In the genomic region with DNA sequence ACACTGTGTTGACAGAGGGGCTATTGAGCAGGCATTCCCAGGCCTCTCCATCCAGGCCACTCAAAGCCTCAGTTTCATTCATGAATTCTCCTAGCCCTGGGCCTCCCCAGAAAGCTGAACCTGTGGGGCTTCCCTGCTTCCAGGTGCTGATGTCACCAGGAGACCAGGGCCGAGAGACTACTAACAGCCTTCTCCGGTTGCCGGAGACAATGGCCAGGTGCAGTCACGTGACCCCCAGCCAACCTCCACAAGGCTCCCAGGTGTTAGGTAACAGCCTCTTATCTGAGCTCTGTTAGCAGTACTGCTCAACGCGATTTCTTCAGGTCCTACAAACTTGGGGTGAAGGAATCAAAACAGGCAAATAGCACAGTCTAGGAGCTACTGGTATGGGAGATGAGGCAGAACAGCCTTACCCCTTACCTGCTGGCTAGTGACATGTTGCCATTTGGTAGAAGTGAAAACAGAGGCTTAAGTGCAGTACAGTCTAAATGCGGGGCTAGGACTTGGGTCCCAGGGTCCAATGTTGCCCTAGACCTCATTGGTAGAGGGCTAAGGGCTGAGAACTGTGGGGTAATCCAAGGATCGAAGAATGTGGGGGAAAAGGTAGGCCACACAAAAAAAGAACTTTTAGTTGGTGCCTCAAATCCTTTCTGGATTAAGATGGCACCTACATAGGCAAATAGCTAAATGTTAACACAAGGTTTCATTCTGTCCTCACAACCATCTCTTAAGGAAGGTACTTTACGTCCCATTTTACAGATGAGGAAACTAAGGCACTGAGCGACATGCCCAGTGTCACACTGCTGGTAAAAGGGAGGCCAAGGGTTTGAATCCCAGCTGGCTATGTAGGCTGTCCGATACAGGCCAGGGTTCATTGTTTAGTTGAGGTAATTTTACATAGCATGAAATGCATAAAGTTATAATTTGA, we compare ENCODE assay signal across 8 cellular contexts. TPM values are rescaled to one million over a fixed set of nuclear protein-coding genes. Genes with fewer than 3 reads are reported as not detected.
DNase-seq lines count a peak whose midpoint lies in the region; ATAC-seq and TF ChIP-seq lines count a peak whose summit lies in the region.

No MANE protein-coding gene starts in this region.

- POLR2A ChIA-PET in activated CD4-positive, alpha-beta T cell treated with anti-CD3 and anti-CD28 coated beads, Interleukin-2, amount 10 ng/mL, durations not matched to agents 7 days and 5 days (lab: Charles Lee) = no interaction called here

- H3K9me3 Mint-ChIP-seq in CD4-positive, CD25-positive, alpha-beta regulatory T cell = peaks cover 0 to 2% (median 0%) of the 10 kb centered on the region in 7 donors
- no peaks in the 10 kb centered on the region for H3K9me3 Mint-ChIP-seq in activated CD4-positive, alpha-beta T cell treated with anti-CD3 and anti-CD28 coated beads, Interleukin-2, amount 10 ng/mL, durations not matched to agents 7 days and 5 days

- H3K27me3 ChIP-seq in CD4-positive, CD25-positive, alpha-beta regulatory T cell (ENCODE audit: control insufficient read depth, insufficient read depth, low read length) = no peaks in the 10 kb centered on the region
- peaks cover 6 to 23% (median 18%) of the 10 kb centered on the region in 3 donors for H3K27me3 ChIP-seq in sigmoid colon

- peaks cover 84% of the 10 kb centered on the region for H3K4me1 ChIP-seq in CD4-positive, CD25-positive, alpha-beta regulatory T cell (ENCODE audit: control insufficient read depth, insufficient read depth, low read length, poor library complexity, severe bottlenecking)
- peaks cover 0 to 21% (median 17%) of the 10 kb centered on the region in 4 donors for H3K4me1 ChIP-seq in sigmoid colon

- no peak for ATAC-seq in CD4-positive, CD25-positive, alpha-beta regulatory T cell (ENCODE audit: low read depth in 2 of 2)
- ATAC-seq in left colon (peak; percentile 39), omental fat pad (ENCODE audit: low FRiP score) (no peak), GM18858 (IDR thresholded peaks at IDR 0.05; ENCODE audit: unreplicated experiment) (no peak), GM18517 (IDR thresholded peaks at IDR 0.05; ENCODE audit: unreplicated experiment) (no peak)

- TF ChIP-seq CTCF in omental fat pad (IDR thresholded peaks at IDR 0.05) = no peak
- TF ChIP-seq CTCF in sigmoid colon (IDR thresholded peaks at IDR 0.05) = no peak

- TF ChIP-seq POLR2A in sigmoid colon (IDR thresholded peaks at IDR 0.05) = no peak

- H3K36me3 ChIP-seq in CD4-positive, CD25-positive, alpha-beta regulatory T cell (ENCODE audit: control insufficient read depth, insufficient read depth, low read length) = peaks cover 18% of the 10 kb centered on the region
- no peaks in the 10 kb centered on the region for H3K36me3 ChIP-seq in sigmoid colon

- CTCF ChIA-PET in activated CD4-positive, alpha-beta T cell treated with anti-CD3 and anti-CD28 coated beads, Interleukin-2, amount 10 ng/mL, durations not matched to agents 7 days and 5 days (lab: Charles Lee) = interaction anchor here (1.2 to 6.8 kb wide), 6 partner anchors 8 to 89 kb away, joined by 3 to 64 read pairs (median 4); no protein-coding TSS in a partner anchor

- peak overlapping the region; percentile 96 for H3K27ac ChIP-seq in CD4-positive, CD25-positive, alpha-beta regulatory T cell (ENCODE audit: insufficient read depth, low read length, poor library complexity, severe bottlenecking)
- no peak overlapping the region for H3K27ac ChIP-seq in sigmoid colon

- H3K27ac Mint-ChIP-seq in CD4-positive, CD25-positive, alpha-beta regulatory T cell = peak overlapping the region; percentile 96 to 99 (median 99)
- peak overlapping the region; percentile 99 for H3K27ac Mint-ChIP-seq in activated CD4-positive, alpha-beta T cell treated with anti-CD3 and anti-CD28 coated beads, Interleukin-2, amount 10 ng/mL, durations not matched to agents 7 days and 5 days

- TF ChIP-seq EP300 in sigmoid colon (IDR thresholded peaks at IDR 0.05) = no peak

- H3K4me1 Mint-ChIP-seq in CD4-positive, CD25-positive, alpha-beta regulatory T cell = peaks cover 18 to 68% (median 44%) of the 10 kb centered on the region in 4 donors
- H3K4me1 Mint-ChIP-seq in activated CD4-positive, alpha-beta T cell treated with anti-CD3 and anti-CD28 coated beads, Interleukin-2, amount 10 ng/mL, durations not matched to agents 7 days and 5 days = peaks cover 59% of the 10 kb centered on the region

- peak; percentile 58 to 70 (median 67) for DNase-seq in CD4-positive, CD25-positive, alpha-beta regulatory T cell
- DNase-seq in NCI-H1105 (lab: John Stamatoyannopoulos, UW) (peak; percentile 91), left colon (peak; percentile 74 to 79), omental fat pad (ENCODE audit: low spot score) (no peak), sigmoid colon (no peak)
- peak; percentile 33 for DNase-seq in activated CD4-positive, alpha-beta T cell treated with anti-CD3 and anti-CD28 coated beads, Interleukin-2, amount 10 ng/mL, durations not matched to agents 7 days and 5 days

- intact Hi-C loops in left colon (cut with DNase I, micrococcal nuclease) (no loop called here), sigmoid colon (cut with DNase I) (no loop called here)

- H3K9me3 ChIP-seq in CD4-positive, CD25-positive, alpha-beta regulatory T cell (ENCODE audit: control insufficient read depth in 2 of 2, low read length in 2 of 2) = no peaks in the 10 kb centered on the region
- no peaks in the 10 kb centered on the region for H3K9me3 ChIP-seq in sigmoid colon

- 49 to 65% methylated on average over 11 of the region's 11 CpGs for WGBS in sigmoid colon, 2 donors

- H3K4me3 ChIP-seq in CD4-positive, CD25-positive, alpha-beta regulatory T cell (ENCODE audit: low read depth, low read length) = peak overlapping the region; percentile 98
- H3K4me3 ChIP-seq in sigmoid colon = no peak overlapping the region

- no peaks in the 10 kb centered on the region for H3K27me3 Mint-ChIP-seq in CD4-positive, CD25-positive, alpha-beta regulatory T cell
- no peaks in the 10 kb centered on the region for H3K27me3 Mint-ChIP-seq in activated CD4-positive, alpha-beta T cell treated with anti-CD3 and anti-CD28 coated beads, Interleukin-2, amount 10 ng/mL, durations not matched to agents 7 days and 5 days

- peak overlapping the region; percentile 98 to 100 (median 100) for H3K4me3 Mint-ChIP-seq in CD4-positive, CD25-positive, alpha-beta regulatory T cell
- peak overlapping the region; percentile 98 for H3K4me3 Mint-ChIP-seq in activated CD4-positive, alpha-beta T cell treated with anti-CD3 and anti-CD28 coated beads, Interleukin-2, amount 10 ng/mL, durations not matched to agents 7 days and 5 days

- peaks cover 51% of the 10 kb centered on the region for H3K36me3 Mint-ChIP-seq in CD4-positive, CD25-positive, alpha-beta regulatory T cell
- peaks cover 69% of the 10 kb centered on the region for H3K36me3 Mint-ChIP-seq in activated CD4-positive, alpha-beta T cell treated with anti-CD3 and anti-CD28 coated beads, Interleukin-2, amount 10 ng/mL, durations not matched to agents 7 days and 5 days (ENCODE audit: low read depth)

RNA-seq across cellular contexts. Expression of gene CCDC88C, which starts 3.8 kb away (rescaled TPM):
- total RNA-seq in CD4-positive, CD25-positive, alpha-beta regulatory T cell = 466 TPM
- polyA plus RNA-seq in CD4-positive, CD25-positive, alpha-beta regulatory T cell = 10 to 100 TPM; 25.9 to 35.6 (median 31.0) TPM
- 100 to 1,000 TPM; 187 to 193 TPM for total RNA-seq in activated CD4-positive, alpha-beta T cell treated with anti-CD3 and anti-CD28 coated beads, Interleukin-2, amount 10 ng/mL, durations not matched to agents 7 days and 5 days
- total RNA-seq in left colon (10 to 100 TPM; 52.4 to 65.8 TPM), omental fat pad (10 to 100 TPM in 1 of 4 donors, 1 to 10 TPM in 3; 4.5 to 36.6 (median 9.4) TPM), sigmoid colon (1 to 10 TPM in 3 of 4 donors, under 1 TPM in 1; 0.95 to 3.9 (median 1.4) TPM)
- polyA plus RNA-seq in sigmoid colon = 10 to 100 TPM; 14.4 to 45.7 (median 21.0) TPM

Comparison
In these comparisons a context has a peak if more than half of its experiments do, and no peak if none do; other contexts are left out.
1. DNase-seq: peak in CD4-positive, CD25-positive, alpha-beta regulatory T cell (3 of 3), NCI-H1105 (single experiment), activated CD4-positive, alpha-beta T cell treated with anti-CD3 and anti-CD28 coated beads, Interleukin-2, amount 10 ng/mL, durations not matched to agents 7 days and 5 days (single experiment) and left colon (2 of 2); none in omental fat pad (single experiment) and sigmoid colon (single experiment).